8 cellular contexts compared by ENCODE assay signal in genomic region chr1:151510957-151511635, GRCh38. TPM values are rescaled to one million over a fixed set of nuclear protein-coding genes. Genes with fewer than 3 reads are reported as not detected.
A peak's percentile ranks its signal among the peaks of the same experiment; 100 is the strongest.
DNase-seq lines count a peak whose midpoint lies in the region; ATAC-seq, FAIRE-seq and TF ChIP-seq lines count a peak whose summit lies in the region.

TSS of gene CGN (plus strand) at chr1:151511387. CDS start at chr1:151518520, 7,133 bp downstream.

- peak within 1 kb of the TSS; percentile 86 for H3K4me3 Mint-ChIP-seq in astrocyte (ENCODE audit: unreplicated experiment)

- DNase-seq in GM06990 (ENCODE audit: extremely low read depth, insufficient read length) (peak; percentile 89), NCI-H187 (lab: John Stamatoyannopoulos, UW) (peak; percentile 92 to 97), T-helper 9 cell (peak; percentile 84), astrocyte (ENCODE audit: low read depth) (peak; percentile 59), hepatic stellate cell (ENCODE audit: low spot score) (peak; percentile 67), uterus (peak; percentile 82 to 88)

- peak; percentile 71 for ATAC-seq in HG02840 (IDR thresholded peaks at IDR 0.05; ENCODE audit: low FRiP score, unreplicated experiment)

- H3K36me3 Mint-ChIP-seq in astrocyte (ENCODE audit: low read depth, unreplicated experiment), result no peaks in the 10 kb centered on the region

- H3K27me3 ChIP-seq in GM06990 (replicated peaks; ENCODE audit: control insufficient read depth, insufficient read depth, low read length) (no peaks in the 10 kb centered on the region), astrocyte (ENCODE audit: insufficient read depth, low read length) (peaks cover 9% of the 10 kb centered on the region), rectal smooth muscle tissue (ENCODE audit: control insufficient read depth, insufficient read depth, low read length) (peaks cover 4% of the 10 kb centered on the region), uterus (no peaks in the 10 kb centered on the region)

- TF ChIP-seq CTCF in GM06990 (IDR thresholded peaks at IDR 0.05; ENCODE audit: insufficient read depth, low read length, poor library complexity, severe bottlenecking), result no peak
- no peak for TF ChIP-seq CTCF in astrocyte (IDR thresholded peaks at IDR 0.05; ENCODE audit: insufficient read depth, low read depth, low read length)
- TF ChIP-seq CTCF in uterus (IDR thresholded peaks at IDR 0.05), result peak in 1 of 4 experiments; percentile 9

- no peak for FAIRE-seq in astrocyte (lab: Jason Lieb, UNC)

- intact Hi-C loops in uterus (cut with DNase I; ENCODE audit: low total_unique reads), result no loop called here

- H3K79me2 ChIP-seq in astrocyte (ENCODE audit: insufficient read depth, low read length), result no peaks in the 10 kb centered on the region

- H3K4me1 Mint-ChIP-seq in astrocyte (ENCODE audit: low read depth, unreplicated experiment), result peaks cover 25% of the 10 kb centered on the region

- H3K4me2 ChIP-seq in astrocyte (ENCODE audit: low read length), result peak within 1 kb of the TSS; percentile 95

- H3K4me1 ChIP-seq in astrocyte (ENCODE audit: insufficient read depth, low read length) (peaks cover 19% of the 10 kb centered on the region), rectal smooth muscle tissue (ENCODE audit: control insufficient read depth, insufficient read depth, low read length) (peaks cover 6% of the 10 kb centered on the region), uterus (peaks cover 0 to 11% of the 10 kb centered on the region in 2 donors)

- H4K20me1 ChIP-seq in astrocyte (ENCODE audit: insufficient read depth, low read length), result no peaks in the 10 kb centered on the region

- peak in 1 of 2 donors; percentile 14 for TF ChIP-seq POLR2A in uterus (IDR thresholded peaks at IDR 0.05)

- H3K4me3 ChIP-seq in GM06990 (replicated peaks; ENCODE audit: low read depth, low read length) (peak within 1 kb of the TSS; percentile 70), astrocyte (ENCODE audit: insufficient read depth, low read depth, low read length) (peak within 1 kb of the TSS; percentile 58), rectal smooth muscle tissue (ENCODE audit: low read length) (peak within 1 kb of the TSS; percentile 88), uterus (peak within 1 kb of the TSS; percentile 31 to 61)

- H3K9ac ChIP-seq in astrocyte (ENCODE audit: low read length) (peak within 1 kb of the TSS; percentile 60), rectal smooth muscle tissue (ENCODE audit: low read length) (peak within 1 kb of the TSS; percentile 64)

- H3K9me3 ChIP-seq in astrocyte (ENCODE audit: insufficient read depth, low read depth, low read length), result no peaks in the 10 kb centered on the region
- H3K9me3 ChIP-seq in uterus, result no peaks in the 10 kb centered on the region

- H3K27ac ChIP-seq in astrocyte (ENCODE audit: low read depth, low read length) (no peak within 1 kb of the TSS), rectal smooth muscle tissue (ENCODE audit: low read depth, low read length) (peak within 1 kb of the TSS; percentile 66), uterus (peak within 1 kb of the TSS; percentile 70 to 82)

- peaks cover 9% of the 10 kb centered on the region for H3K27me3 Mint-ChIP-seq in astrocyte (ENCODE audit: low read depth, unreplicated experiment)

- peaks cover 2% of the 10 kb centered on the region for H3K9me3 Mint-ChIP-seq in astrocyte (ENCODE audit: unreplicated experiment)

- H2AFZ ChIP-seq in astrocyte (ENCODE audit: low read depth, low read length), result peak within 1 kb of the TSS; percentile 61

- no peaks in the 10 kb centered on the region for H3K36me3 ChIP-seq in GM06990 (ENCODE audit: control insufficient read depth, insufficient read depth, low read length)
- no peaks in the 10 kb centered on the region for H3K36me3 ChIP-seq in astrocyte (ENCODE audit: insufficient read depth, low read length)
- H3K36me3 ChIP-seq in rectal smooth muscle tissue (ENCODE audit: control insufficient read depth, insufficient read depth, low read length), result no peaks in the 10 kb centered on the region
- no peaks in the 10 kb centered on the region for H3K36me3 ChIP-seq in uterus

- H3K27ac Mint-ChIP-seq in astrocyte (ENCODE audit: unreplicated experiment), result peak within 1 kb of the TSS; percentile 60

RNA-seq across cellular contexts. Expression of gene CGN, which starts in this region (rescaled TPM):
- total RNA-seq in astrocyte (8.8 and 8.9 TPM in 2 replicates), uterus (1 to 10 TPM in 2 of 4 donors, under 1 TPM in 2; under 0.01 to 7.3 (median 0.85) TPM)
